Comparison of ENCODE assay signal across 16 cellular contexts in genomic region chr9:93100265-93100636, GRCh38. TPM values are rescaled to one million over a fixed set of nuclear protein-coding genes. Genes with fewer than 3 reads are reported as not detected.
DNase-seq lines count a peak whose midpoint lies in the region; ATAC-seq and TF ChIP-seq lines count a peak whose summit lies in the region.
"Had no signal": no experiment of that assay in that cellular context is flagged by ENCODE, and none has a peak within 500 bp of the region (broad histone marks: within the 10 kb centered on the region; RNA-seq: fewer than 3 reads in every experiment).

No MANE protein-coding gene starts in this region.

- peaks cover 3 to 19% (median 12%) of the 10 kb centered on the region in 8 donors for H3K9me3 Mint-ChIP-seq in CD4-positive, alpha-beta memory T cell
- H3K9me3 Mint-ChIP-seq in chondrocyte (ENCODE audit: low read depth) = peaks cover 13% of the 10 kb centered on the region
- peaks cover 28% of the 10 kb centered on the region for H3K9me3 Mint-ChIP-seq in nephron
- H3K9me3 Mint-ChIP-seq in Calu3 (ENCODE audit: low read depth, unreplicated experiment) = peaks cover 6% of the 10 kb centered on the region
- peaks cover 2 to 8% of the 10 kb centered on the region in 2 donors for H3K9me3 Mint-ChIP-seq in stimulated activated naive B cell treated with anti-CD40 and anti-IgM and Interleukin-4, amounts not matched to agents 10 μg/mL and 1 μg/mL and 100 μg/mL, for 72 hours

- peak overlapping the region in 9 of 11 experiments; percentile 30 to 93 (median 86); a peak in 13 of 22 replicates for H3K27ac ChIP-seq in BLaER1 treated with 17β-estradiol and CSF1 and Interleukin-3, amounts not matched to agents 10 nM and 100 nM
- H3K27ac ChIP-seq in CD4-positive, alpha-beta memory T cell (ENCODE audit: low read depth, low read length) = no peak overlapping the region
- peak overlapping the region in 2 of 4 donors; percentile 89 to 98 for H3K27ac ChIP-seq in gastroesophageal sphincter
- H3K27ac ChIP-seq: pancreas, VCaP had no signal

- BruUV-seq in Calu3 (replicated peaks; lab: Mats Ljungman, UMichigan) = no TSS peak

- H3K27ac Mint-ChIP-seq in CD4-positive, alpha-beta memory T cell = peak overlapping the region in 6 of 7 donors; percentile 19 to 82 (median 77)
- H3K27ac Mint-ChIP-seq in chondrocyte (ENCODE audit: unreplicated experiment) = no peak overlapping the region
- H3K27ac Mint-ChIP-seq in nephron = no peak overlapping the region
- no peak overlapping the region for H3K27ac Mint-ChIP-seq in Calu3 (ENCODE audit: unreplicated experiment)
- no peak overlapping the region for H3K27ac Mint-ChIP-seq in stimulated activated naive B cell treated with anti-CD40 and anti-IgM and Interleukin-4, amounts not matched to agents 10 μg/mL and 1 μg/mL and 100 μg/mL, for 72 hours

- 95 to 98% methylated on average over 8 of the region's 8 CpGs for WGBS in gastroesophageal sphincter (ENCODE audit: low coverage in 1 of 2), 2 donors

- H4K20me1 ChIP-seq in BLaER1 treated with 17β-estradiol and CSF1 and Interleukin-3, amounts not matched to agents 10 nM and 100 nM = peaks cover 10 to 75% (median 25%) of the 10 kb centered on the region in 11 experiments; a peak in 16 of 22 replicates

- H3K36me3 ChIP-seq in BLaER1 treated with 17β-estradiol and CSF1 and Interleukin-3, amounts not matched to agents 10 nM and 100 nM = peaks cover 16 to 59% (median 41%) of the 10 kb centered on the region in 11 experiments
- H3K36me3 ChIP-seq in CD4-positive, alpha-beta memory T cell (ENCODE audit: insufficient read depth, low read length) = no peaks in the 10 kb centered on the region
- H3K36me3 ChIP-seq in gastroesophageal sphincter = peaks cover 0 to 6% of the 10 kb centered on the region in 2 donors
- H3K36me3 ChIP-seq: pancreas had no signal

- H3K4me3 Mint-ChIP-seq in CD4-positive, alpha-beta memory T cell = peak overlapping the region in 5 of 8 donors; percentile 1 to 57 (median 29)
- H3K4me3 Mint-ChIP-seq in chondrocyte (ENCODE audit: unreplicated experiment) (no peak overlapping the region), nephron (peak overlapping the region in 2 of 3 experiments; percentile 16 to 19), Calu3 (ENCODE audit: low read depth, unreplicated experiment) (no peak overlapping the region)
- no peak overlapping the region for H3K4me3 Mint-ChIP-seq in stimulated activated naive B cell treated with anti-CD40 and anti-IgM and Interleukin-4, amounts not matched to agents 10 μg/mL and 1 μg/mL and 100 μg/mL, for 72 hours

- POLR2A ChIA-PET in CD4-positive, alpha-beta memory T cell (lab: Charles Lee; ENCODE audit: partially characterized antibody) = no interaction called here

- no peak for ATAC-seq in stimulated activated naive B cell treated with anti-CD40 and anti-IgM and Interleukin-4, amounts not matched to agents 10 μg/mL and 1 μg/mL and 100 μg/mL, for 72 hours (replicated peaks)
- no peak for ATAC-seq in gastroesophageal sphincter
- ATAC-seq: pancreas, Right ventricle myocardium inferior had no signal

- DNase-seq in CD4-positive, alpha-beta memory T cell = no peak
- peak; percentile 27 for DNase-seq in chondrocyte (ENCODE audit: low spot score)
- DNase-seq in Calu3 = no peak
- DNase-seq in stimulated activated naive B cell treated with anti-CD40 and anti-IgM and Interleukin-4, amounts not matched to agents 10 μg/mL and 1 μg/mL and 100 μg/mL, for 72 hours = no peak
- DNase-seq in NCI-H187 treated with DMSO at 0.1 percent for 48 hours (lab: John Stamatoyannopoulos, UW) = no peak
- DNase-seq: HCEC 1CT; KBM-7; NCI-H1092 treated with DMSO at 0.1 percent for 48 hours; NCI-H2107; stimulated activated CD4-positive, alpha-beta T cell treated with anti-CD3 and anti-CD28 coated beads, Interleukin-2, amount 100 ng/mL, for 48 hours had no signal

- no peaks in the 10 kb centered on the region for H3K27me3 ChIP-seq in BLaER1 treated with 17β-estradiol and CSF1 and Interleukin-3, amounts not matched to agents 10 nM and 100 nM
- H3K27me3 ChIP-seq in CD4-positive, alpha-beta memory T cell (ENCODE audit: insufficient read depth, low read length) = no peaks in the 10 kb centered on the region
- H3K27me3 ChIP-seq in gastroesophageal sphincter = no peaks in the 10 kb centered on the region
- H3K27me3 ChIP-seq: pancreas had no signal

- H3K27me3 Mint-ChIP-seq in CD4-positive, alpha-beta memory T cell = no peaks in the 10 kb centered on the region
- H3K27me3 Mint-ChIP-seq in chondrocyte (ENCODE audit: low read depth) = no peaks in the 10 kb centered on the region
- no peaks in the 10 kb centered on the region for H3K27me3 Mint-ChIP-seq in nephron (ENCODE audit: low read depth)
- no peaks in the 10 kb centered on the region for H3K27me3 Mint-ChIP-seq in Calu3 (ENCODE audit: unreplicated experiment)
- no peaks in the 10 kb centered on the region for H3K27me3 Mint-ChIP-seq in stimulated activated naive B cell treated with anti-CD40 and anti-IgM and Interleukin-4, amounts not matched to agents 10 μg/mL and 1 μg/mL and 100 μg/mL, for 72 hours

- no peak for TF ChIP-seq POLR2A in gastroesophageal sphincter (IDR thresholded peaks at IDR 0.05)

- no peak for TF ChIP-seq CTCF in chondrocyte (IDR thresholded peaks at IDR 0.05)
- TF ChIP-seq CTCF in nephron (IDR thresholded peaks at IDR 0.05; ENCODE audit: unreplicated experiment in 3 of 3) = no peak
- no peak for TF ChIP-seq CTCF in Calu3 (IDR thresholded peaks at IDR 0.05; ENCODE audit: unreplicated experiment)
- no peak for TF ChIP-seq CTCF in gastroesophageal sphincter (IDR thresholded peaks at IDR 0.05)

- intact Hi-C loops in CD4-positive, alpha-beta memory T cell (cut with micrococcal nuclease) = no loop called here
- intact Hi-C loops in Calu3 (cut with micrococcal nuclease; ENCODE audit: unreplicated experiment) = no loop called here

- peaks cover 38 to 79% (median 62%) of the 10 kb centered on the region in 4 donors for H3K4me1 Mint-ChIP-seq in CD4-positive, alpha-beta memory T cell
- H3K4me1 Mint-ChIP-seq in chondrocyte (ENCODE audit: low read depth) (peaks cover 33% of the 10 kb centered on the region), nephron (peaks cover 16% of the 10 kb centered on the region), Calu3 (ENCODE audit: low read depth, unreplicated experiment) (peaks cover 15% of the 10 kb centered on the region)
- H3K4me1 Mint-ChIP-seq in stimulated activated naive B cell treated with anti-CD40 and anti-IgM and Interleukin-4, amounts not matched to agents 10 μg/mL and 1 μg/mL and 100 μg/mL, for 72 hours = peaks cover 22 to 38% of the 10 kb centered on the region in 2 donors

- peaks cover 38 to 50% (median 41%) of the 10 kb centered on the region in 10 experiments for H3K4me1 ChIP-seq in BLaER1 treated with 17β-estradiol and CSF1 and Interleukin-3, amounts not matched to agents 10 nM and 100 nM
- peaks cover 62% of the 10 kb centered on the region for H3K4me1 ChIP-seq in CD4-positive, alpha-beta memory T cell (ENCODE audit: insufficient read depth, low read length)
- H3K4me1 ChIP-seq in gastroesophageal sphincter = peaks cover 2 to 39% (median 27%) of the 10 kb centered on the region in 3 donors

- H3K4me3 ChIP-seq in BLaER1 treated with 17β-estradiol and CSF1 and Interleukin-3, amounts not matched to agents 10 nM and 100 nM = peak overlapping the region in 2 of 10 experiments; percentile 100; a peak in 3 of 20 replicates
- H3K4me3 ChIP-seq in CD4-positive, alpha-beta memory T cell (ENCODE audit: low read length in 2 of 2) = no peak overlapping the region
- no peak overlapping the region for H3K4me3 ChIP-seq in gastroesophageal sphincter
- H3K4me3 ChIP-seq: pancreas had no signal

- no peak for TF ChIP-seq EP300 in gastroesophageal sphincter (IDR thresholded peaks at IDR 0.05)

- peaks cover 15 to 47% (median 40%) of the 10 kb centered on the region in 11 experiments for H3K9me3 ChIP-seq in BLaER1 treated with 17β-estradiol and CSF1 and Interleukin-3, amounts not matched to agents 10 nM and 100 nM (replicated peaks in 1 of 11)
- H3K9me3 ChIP-seq in CD4-positive, alpha-beta memory T cell (ENCODE audit: control insufficient read depth in 1 of 2, low read length in 2 of 2) = no peaks in the 10 kb centered on the region
- peaks cover 0 to 12% (median 0%) of the 10 kb centered on the region in 3 donors for H3K9me3 ChIP-seq in gastroesophageal sphincter
- H3K9me3 ChIP-seq: pancreas had no signal

- CTCF ChIA-PET in CD4-positive, alpha-beta memory T cell (lab: Charles Lee; ENCODE audit: partially characterized antibody) = no interaction called here
- CTCF ChIA-PET in Calu3 (lab: Charles Lee) = no interaction called here

- peak overlapping the region in 4 of 11 experiments; percentile 3 to 92 (median 90); a peak in 2 of 22 replicates for H3K9ac ChIP-seq in BLaER1 treated with 17β-estradiol and CSF1 and Interleukin-3, amounts not matched to agents 10 nM and 100 nM

- peaks cover 24 to 27% of the 10 kb centered on the region in 2 donors for H3K36me3 Mint-ChIP-seq in CD4-positive, alpha-beta memory T cell
- H3K36me3 Mint-ChIP-seq in chondrocyte (ENCODE audit: low read depth) = peaks cover 15% of the 10 kb centered on the region
- H3K36me3 Mint-ChIP-seq in nephron (ENCODE audit: low read depth) = peaks cover 31% of the 10 kb centered on the region
- H3K36me3 Mint-ChIP-seq in Calu3 (ENCODE audit: insufficient read depth, unreplicated experiment) = peaks cover 26% of the 10 kb centered on the region
- peaks cover 12 to 21% of the 10 kb centered on the region in 2 donors for H3K36me3 Mint-ChIP-seq in stimulated activated naive B cell treated with anti-CD40 and anti-IgM and Interleukin-4, amounts not matched to agents 10 μg/mL and 1 μg/mL and 100 μg/mL, for 72 hours

- peak overlapping the region; percentile 95 to 100 (median 98); a peak in 20 of 22 replicates for H3K4me2 ChIP-seq in BLaER1 treated with 17β-estradiol and CSF1 and Interleukin-3, amounts not matched to agents 10 nM and 100 nM

RNA-seq across cellular contexts. Expression of gene CARD19, which starts 4.2 kb away (rescaled TPM):
- 10 to 100 TPM; 57.8 to 64.2 TPM for total RNA-seq in CD4-positive, alpha-beta memory T cell
- polyA plus RNA-seq in CD4-positive, alpha-beta memory T cell = 10 to 100 TPM; 65.6 to 88.7 TPM
- total RNA-seq in chondrocyte = 28.3 to 41.7 TPM (median 40.5 TPM) in 3 replicates
- 26.1 and 26.4 TPM in 2 replicates for total RNA-seq in Calu3 (2022)
- 10 to 100 TPM; 78.5 to 82.2 (median 80.1) TPM for total RNA-seq in gastroesophageal sphincter

RNA-seq across cellular contexts. Expression of gene NINJ1, which starts 33.8 kb away (rescaled TPM):
- total RNA-seq in CD4-positive, alpha-beta memory T cell = 10 to 100 TPM; 31.1 to 31.3 TPM
- polyA plus RNA-seq in CD4-positive, alpha-beta memory T cell = 10 to 100 TPM; 75.7 to 92.4 TPM
- total RNA-seq in chondrocyte (31.5 to 35.4 TPM (median 33.6 TPM) in 3 replicates), Calu3 (2022) (12.6 and 15.2 TPM in 2 replicates), gastroesophageal sphincter (10 to 100 TPM; 58.8 to 81.6 (median 75.2) TPM)

RNA-seq across cellular contexts. Expression of gene SUSD3, which starts 41.8 kb away (rescaled TPM):
- 10 to 100 TPM; 58.3 to 63.7 TPM for total RNA-seq in CD4-positive, alpha-beta memory T cell
- 100 to 1,000 TPM; 149 to 199 TPM for polyA plus RNA-seq in CD4-positive, alpha-beta memory T cell
- not detected in 3 replicates for total RNA-seq in chondrocyte
- total RNA-seq in Calu3 (2022) = 0.69 and 1.3 TPM in 2 replicates
- 1 to 10 TPM in 3 of 4 donors, not detected in 1; 1.5 to 4.7 (median 2.1) TPM for total RNA-seq in gastroesophageal sphincter

Comparison
In these comparisons a context has a peak if more than half of its experiments do, and no peak if none do; other contexts are left out.
1. H3K27ac Mint-ChIP-seq: peak in CD4-positive, alpha-beta memory T cell (6 of 7); none in chondrocyte (single experiment), nephron (0 of 3), Calu3 (single experiment) and stimulated activated naive B cell treated with anti-CD40 and anti-IgM and Interleukin-4, amounts not matched to agents 10 μg/mL and 1 μg/mL and 100 μg/mL, for 72 hours (single experiment).
2. H3K4me3 Mint-ChIP-seq: peak in CD4-positive, alpha-beta memory T cell (5 of 8) and nephron (2 of 3); none in chondrocyte (single experiment), Calu3 (single experiment) and stimulated activated naive B cell treated with anti-CD40 and anti-IgM and Interleukin-4, amounts not matched to agents 10 μg/mL and 1 μg/mL and 100 μg/mL, for 72 hours (0 of 2).
3. RNA of gene SUSD3, which starts 41.8 kb away (total RNA-seq): 58.3 to 63.7 TPM in CD4-positive, alpha-beta memory T cell; 1.5 to 4.7 TPM in gastroesophageal sphincter, 0.69 to 1.3 TPM in Calu3 and not detected in chondrocyte; every median in the first group is over 10 times any median in the second.